20 cellular contexts compared by ENCODE assay signal in genomic region chr16:75318737-75319136, GRCh38.
DNase-seq lines count a peak whose midpoint lies in the region; ATAC-seq, FAIRE-seq and TF ChIP-seq lines count a peak whose summit lies in the region.
"Had no signal": no experiment of that assay in that cellular context is flagged by ENCODE, and none has a peak within 500 bp of the region (broad histone marks: within the 10 kb centered on the region; RNA-seq: fewer than 3 reads in every experiment).

No MANE protein-coding gene starts in this region.

- H3K4me1 ChIP-seq in astrocyte (ENCODE audit: insufficient read depth, low read length) = peaks cover 55% of the 10 kb centered on the region
- peaks cover 17% of the 10 kb centered on the region for H3K4me1 ChIP-seq in neural progenitor cell

- no peak overlapping the region for H3K4me2 ChIP-seq in astrocyte (ENCODE audit: low read length)
- no peak overlapping the region for H3K4me2 ChIP-seq in neural progenitor cell

- H3F3A ChIP-seq in neural progenitor cell (ENCODE audit: low read depth) = peaks cover 4% of the 10 kb centered on the region

- DNase-seq in GM12865 (ENCODE audit: low read depth) (peak; percentile 37), HFFc6 (no peak), astrocyte (ENCODE audit: low read depth) (no peak), neural progenitor cell (ENCODE audit: low spot score) (no peak), GM19239 (ENCODE audit: insufficient read length, low spot score) (no peak), hippocampal formation (lab: John Stamatoyannopoulos, UW) (no peak), left colon (no peak)
- DNase-seq in activated T-cell treated with anti-CD3 and anti-CD28 coated beads, Interleukin-2, amount 50 U/mL, for 48 hours = no peak
- DNase-seq: ACHN; Calu3; CD4-positive, alpha-beta T cell; DMS 273 treated with DMSO at 0.1 percent for 48 hours; DMS79; GOT3; H9 had no signal

- no peaks in the 10 kb centered on the region for H3K9me3 ChIP-seq in astrocyte (ENCODE audit: insufficient read depth, low read depth, low read length)
- H3K9me3 ChIP-seq in neural progenitor cell (ENCODE audit: low read depth) = no peaks in the 10 kb centered on the region
- H3K9me3 ChIP-seq: BLaER1 treated with 17β-estradiol and CSF1 and Interleukin-3, amounts not matched to agents 10 nM and 100 nM had no signal

- H3K9ac ChIP-seq in astrocyte (ENCODE audit: low read length) (peak overlapping the region; percentile 81), neural progenitor cell (no peak overlapping the region)
- H3K9ac ChIP-seq: BLaER1 treated with 17β-estradiol and CSF1 and Interleukin-3, amounts not matched to agents 10 nM and 100 nM had no signal

- H3K4me3 ChIP-seq in GM12865 (ENCODE audit: low read depth, low read length) (no peak overlapping the region), astrocyte (ENCODE audit: insufficient read depth, low read depth, low read length) (no peak overlapping the region), neural progenitor cell (no peak overlapping the region)
- H3K4me3 ChIP-seq: BLaER1 treated with 17β-estradiol and CSF1 and Interleukin-3, amounts not matched to agents 10 nM and 100 nM; K562 had no signal

- no peak for ATAC-seq in left colon
- ATAC-seq: HepG2 had no signal

- H3K27me3 ChIP-seq in astrocyte (ENCODE audit: insufficient read depth, low read length) (no peaks in the 10 kb centered on the region), neural progenitor cell (no peaks in the 10 kb centered on the region)

- H3K36me3 ChIP-seq in astrocyte (ENCODE audit: insufficient read depth, low read length) (no peaks in the 10 kb centered on the region), neural progenitor cell (no peaks in the 10 kb centered on the region)

- H3K36me3 Mint-ChIP-seq in HFFc6 (ENCODE audit: low read depth) (peaks cover 14% of the 10 kb centered on the region), astrocyte (ENCODE audit: low read depth, unreplicated experiment) (peaks cover 5% of the 10 kb centered on the region), neural progenitor cell (peaks cover 18% of the 10 kb centered on the region)

- no peaks in the 10 kb centered on the region; the same call in 1 of the 2 replicates for H3K27me3 Mint-ChIP-seq in HFFc6 (ENCODE audit: insufficient read depth)
- H3K27me3 Mint-ChIP-seq in astrocyte (ENCODE audit: low read depth, unreplicated experiment) = no peaks in the 10 kb centered on the region
- no peaks in the 10 kb centered on the region for H3K27me3 Mint-ChIP-seq in neural progenitor cell (ENCODE audit: insufficient read depth, low read depth)
- H3K27me3 Mint-ChIP-seq: CD4-positive, alpha-beta T cell had no signal

- H2AFZ ChIP-seq in astrocyte (ENCODE audit: low read depth, low read length) (no peak overlapping the region), neural progenitor cell (replicated peaks) (no peak overlapping the region)

- H3K4me3 Mint-ChIP-seq in HFFc6 (no peak overlapping the region), astrocyte (ENCODE audit: unreplicated experiment) (no peak overlapping the region), neural progenitor cell (no peak overlapping the region)
- H3K4me3 Mint-ChIP-seq: H9 had no signal

- FAIRE-seq in astrocyte (lab: Jason Lieb, UNC) = no peak
- FAIRE-seq in GM19239 (lab: Jason Lieb, UNC) = no peak
- FAIRE-seq: GM12892, HepG2, HTR-8/SVneo had no signal

- H3K9me3 Mint-ChIP-seq in HFFc6 (no peaks in the 10 kb centered on the region), astrocyte (ENCODE audit: unreplicated experiment) (no peaks in the 10 kb centered on the region), neural progenitor cell (no peaks in the 10 kb centered on the region)
- H3K9me3 Mint-ChIP-seq: CD4-positive, alpha-beta T cell; H9 had no signal

- no peak for TF ChIP-seq CTCF in GM12865 (IDR thresholded peaks at IDR 0.05; ENCODE audit: insufficient read depth, low read depth, low read length, missing control alignments)
- no peak for TF ChIP-seq CTCF in HFFc6 (IDR thresholded peaks at IDR 0.05)
- TF ChIP-seq CTCF in astrocyte (IDR thresholded peaks at IDR 0.05; ENCODE audit: insufficient read depth, low read depth, low read length) = no peak
- no peak for TF ChIP-seq CTCF in neural progenitor cell (IDR thresholded peaks at IDR 0.05)

- peak overlapping the region; percentile 99 for H3K27ac ChIP-seq in astrocyte (ENCODE audit: low read depth, low read length)
- H3K27ac ChIP-seq in neural progenitor cell = no peak overlapping the region
- H3K27ac ChIP-seq: BLaER1 treated with 17β-estradiol and CSF1 and Interleukin-3, amounts not matched to agents 10 nM and 100 nM had no signal

- H3K27ac Mint-ChIP-seq in HFFc6 (peak overlapping the region; percentile 98), astrocyte (ENCODE audit: unreplicated experiment) (peak overlapping the region; percentile 100), neural progenitor cell (peak overlapping the region; percentile 37)
- H3K27ac Mint-ChIP-seq: CD4-positive, alpha-beta T cell; H9 had no signal

- H4K20me1 ChIP-seq in astrocyte (ENCODE audit: insufficient read depth, low read length) (no peaks in the 10 kb centered on the region), neural progenitor cell (ENCODE audit: low read depth) (peaks cover 8% of the 10 kb centered on the region)

- no peaks in the 10 kb centered on the region for H3K79me2 ChIP-seq in astrocyte (ENCODE audit: insufficient read depth, low read length)
- H3K79me2 ChIP-seq in neural progenitor cell (ENCODE audit: low read depth) = no peaks in the 10 kb centered on the region

- intact Hi-C loops in left colon (cut with DNase I, micrococcal nuclease) = no loop called here

- peaks cover 65% of the 10 kb centered on the region for H3K4me1 Mint-ChIP-seq in HFFc6 (ENCODE audit: low read depth)
- H3K4me1 Mint-ChIP-seq in astrocyte (ENCODE audit: low read depth, unreplicated experiment) = peaks cover 43% of the 10 kb centered on the region
- H3K4me1 Mint-ChIP-seq in neural progenitor cell = peaks cover 43% of the 10 kb centered on the region

Comparison
In these comparisons a context has a peak if more than half of its experiments do, and no peak if none do; other contexts are left out.
1. H3K27ac Mint-ChIP-seq: peak in every context shown above with its lines; median percentile 100 in astrocyte; 98 in HFFc6; 37 in neural progenitor cell.